In the genomic region with DNA sequence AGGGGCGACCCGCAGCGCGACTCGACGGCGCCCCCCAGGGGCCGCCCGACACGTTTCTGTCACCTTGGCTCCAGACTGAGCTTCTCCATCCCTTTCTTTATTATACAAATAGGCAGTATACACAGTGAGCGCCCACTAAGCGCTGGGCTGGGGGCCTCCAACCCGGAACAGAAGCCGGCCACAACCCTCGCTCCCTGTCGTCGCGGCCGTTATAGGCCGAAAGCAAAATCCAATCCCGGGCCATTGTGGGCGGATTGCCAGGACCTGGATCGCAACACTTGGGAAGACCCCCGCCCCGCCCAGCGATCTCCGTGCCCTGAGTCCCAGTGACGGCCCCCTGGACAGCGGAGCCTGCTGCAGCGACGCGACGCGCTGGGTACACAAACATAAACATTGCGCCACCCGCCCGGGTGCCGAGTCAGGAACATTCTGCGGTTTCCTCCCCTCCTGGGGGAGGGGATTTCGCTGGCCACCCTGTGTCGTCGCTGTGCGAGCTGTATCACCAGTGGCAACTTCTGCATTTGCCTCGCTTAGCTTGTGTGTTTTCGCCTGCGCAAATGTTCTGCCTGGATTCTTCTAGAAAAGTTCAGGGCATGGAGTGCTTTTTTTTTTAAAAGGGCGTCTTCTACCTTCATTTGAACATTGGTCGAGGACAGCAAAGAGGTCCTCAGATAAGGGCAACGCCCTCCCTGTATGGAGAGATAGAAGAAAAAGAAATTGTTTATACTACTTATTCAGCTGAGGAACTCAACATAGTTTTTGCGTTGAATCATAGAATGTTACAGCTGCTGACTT, we compare ENCODE assay signal across 8 cellular contexts. TPM values are rescaled to one million over a fixed set of nuclear protein-coding genes. Genes with fewer than 3 reads are reported as not detected.
DNase-seq lines count a peak whose midpoint lies in the region; ATAC-seq, FAIRE-seq and TF ChIP-seq lines count a peak whose summit lies in the region.

No MANE protein-coding gene starts in this region.

- H3K4me3 ChIP-seq in kidney (ENCODE audit: low read length in 2 of 2): peak overlapping the region; percentile 66

- intact Hi-C loops in kidney (cut with DNase I): no loop called here

- H3K9me3 ChIP-seq in kidney (ENCODE audit: control insufficient read depth in 1 of 2, low read length in 2 of 2): no peaks in the 10 kb centered on the region

- peaks cover 22 to 29% of the 10 kb centered on the region in 2 donors for H3K36me3 ChIP-seq in kidney (ENCODE audit: control insufficient read depth in 1 of 2, insufficient read depth in 2 of 2, low read length in 2 of 2)

- CTCF ChIA-PET in GM10248 (lab: Yijun Ruan, JAX): interaction anchor here (0.6 to 5.7 kb wide), 32 partner anchors 8 to 187 kb away, joined by 3 to 57 read pairs (median 4); partner anchors contain the start of gene RPL26L1

- peak; percentile 24 for ATAC-seq in HG02678 (IDR thresholded peaks at IDR 0.05; ENCODE audit: unreplicated experiment)

- no peak for FAIRE-seq in kidney (lab: Jason Lieb, UNC)

- H3K9ac ChIP-seq in kidney (ENCODE audit: low read length in 2 of 2): peak overlapping the region; percentile 46 to 92

- DNase-seq in GM10248 (ENCODE audit: extremely low spot score): peak; percentile 78
- DNase-seq in NCI-H2081 (lab: John Stamatoyannopoulos, UW): peak; percentile 38 to 59
- DNase-seq in activated CD4-positive, CD25-positive, alpha-beta regulatory T cell (lab: John Stamatoyannopoulos, UW): peak; percentile 35 to 63 (median 56)
- DNase-seq in caudate nucleus (lab: John Stamatoyannopoulos, UW): peak in 43 of 61 donors; percentile 24 to 83 (median 60)
- DNase-seq in kidney: peak; percentile 99
- peak; percentile 66 to 69 for DNase-seq in stimulated activated CD4-positive, alpha-beta T cell treated with anti-CD3 and anti-CD28 coated beads, Interleukin-15, amount 100 ng/mL, for 1 hour (ENCODE audit: low read depth in 1 of 2, low spot score in 1 of 2)
- DNase-seq in NCI-H187 treated with DMSO at 0.1 percent for 48 hours (lab: John Stamatoyannopoulos, UW): no peak

- TF ChIP-seq CTCF in GM10248 (IDR thresholded peaks at IDR 0.05; ENCODE audit: control extremely low read depth, extremely low read depth, low read depth, missing control alignments): peak; percentile 84
- peak; percentile 59 for TF ChIP-seq CTCF in kidney (IDR thresholded peaks at IDR 0.05; ENCODE audit: borderline replicate concordance, extremely low read depth, insufficient read depth)

- H3K27ac ChIP-seq in caudate nucleus (ENCODE audit: low read depth, low read length): peak overlapping the region; percentile 99
- peak overlapping the region; percentile 98 to 99 for H3K27ac ChIP-seq in kidney (ENCODE audit: low read depth in 2 of 2, low read length in 2 of 2)

- H3K4me1 ChIP-seq in kidney (ENCODE audit: control insufficient read depth in 1 of 2, insufficient read depth in 1 of 2, low read depth in 1 of 2, low read length in 2 of 2): peaks cover 7 to 12% of the 10 kb centered on the region in 2 donors

- POLR2A ChIA-PET in GM10248 (lab: Yijun Ruan, JAX): interaction anchor here (0.5 to 2.4 kb wide), 8 partner anchors 23 to 140 kb away, joined by 3 to 11 read pairs (median 6); partner anchors contain the start of gene ERGIC1

RNA-seq across cellular contexts. Expression of gene DUSP1, which starts 1.3 kb away (rescaled TPM):
- 172 TPM for total RNA-seq in kidney
- polyA plus RNA-seq in kidney (ENCODE audit: insufficient read depth, low read depth, low replicate concordance): 298 TPM
